21 cellular contexts compared by ENCODE assay signal in the genomic region with DNA sequence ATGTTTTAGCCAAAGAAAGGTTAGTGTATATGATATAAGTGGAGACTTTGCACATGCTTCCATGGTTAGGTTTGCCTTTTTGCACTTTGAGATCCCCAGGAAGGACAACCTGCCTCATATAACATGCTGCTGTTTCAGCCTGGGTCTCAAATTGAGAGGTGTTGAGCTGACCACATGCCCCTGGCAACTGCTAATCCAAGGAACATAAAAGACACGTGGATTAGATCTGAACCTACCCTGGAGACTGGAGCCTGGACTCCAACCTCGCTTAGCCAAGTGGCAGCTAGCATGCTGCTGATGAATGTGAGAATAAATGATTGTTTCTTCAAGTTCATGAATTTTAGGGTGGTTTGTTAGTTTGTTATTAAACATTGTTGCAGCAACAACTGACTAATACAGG.
"Had no signal": no experiment of that assay in that cellular context is flagged by ENCODE, and none has a peak within 500 bp of the region (broad histone marks: within the 10 kb centered on the region; RNA-seq: fewer than 3 reads in every experiment).

No MANE protein-coding gene starts in this region.

- H3K9me3 ChIP-seq: esophagus muscularis mucosa, gastrocnemius medialis, heart right ventricle, left lung, lower lobe of right lung, mucosa of descending colon had no signal

- ATAC-seq: gastrocnemius medialis; heart right ventricle; left cardiac atrium; left lung; left ventricle myocardium superior; lower lobe of right lung; mucosa of descending colon; naive thymus-derived CD8-positive, alpha-beta T cell had no signal

- H3K4me1 ChIP-seq: gastrocnemius medialis, heart right ventricle, left lung, lower lobe of right lung had no signal

- DNase-seq: dermis blood vessel endothelial cell; dorsolateral prefrontal cortex; effector CD4-positive, alpha-beta T cell; effector memory CD4-positive, alpha-beta T cell; foreskin fibroblast; foreskin melanocyte; gastrocnemius medialis; glutamatergic neuron; head of caudate nucleus; heart right ventricle; hippocampal formation; left cardiac atrium; left lung; left ventricle myocardium superior; lower lobe of right lung; mesenchymal stem cell; mucosa of descending colon; naive B cell; naive thymus-derived CD8-positive, alpha-beta T cell had no signal

- H3K36me3 ChIP-seq: esophagus muscularis mucosa, gastrocnemius medialis, heart right ventricle, left lung, lower lobe of right lung had no signal

- H3K27me3 ChIP-seq: dorsolateral prefrontal cortex, esophagus muscularis mucosa, gastrocnemius medialis, left lung had no signal

- H3K4me3 ChIP-seq: coronary artery, dorsolateral prefrontal cortex, esophagus muscularis mucosa, gastrocnemius medialis, heart right ventricle, left lung, lower lobe of right lung, mucosa of descending colon had no signal
